9 cellular contexts compared by ENCODE assay signal in genomic region chr2:179936654-179937053, GRCh38.
DNase-seq lines count a peak whose midpoint lies in the region; ATAC-seq and TF ChIP-seq lines count a peak whose summit lies in the region.
"Had no signal": no experiment of that assay in that cellular context is flagged by ENCODE, and none has a peak within 500 bp of the region (broad histone marks: within the 10 kb centered on the region; RNA-seq: fewer than 3 reads in every experiment).

No MANE protein-coding gene starts in this region.

- H4K20me1 ChIP-seq in DND-41 (ENCODE audit: insufficient read depth, low read length) (no peaks in the 10 kb centered on the region), HCT116 (ENCODE audit: insufficient read depth) (no peaks in the 10 kb centered on the region)

- peak; percentile 68 for ATAC-seq in DND-41 (ENCODE audit: insufficient read depth, low read depth)
- ATAC-seq in HCT116: peak; percentile 90
- no peak for ATAC-seq in HG03571 (IDR thresholded peaks at IDR 0.05; ENCODE audit: unreplicated experiment)

- RAD21 ChIA-PET in HCT116 (lab: Charles Lee; ENCODE audit: low non-redundant PET in 1 of 2, low total read pairs in 2 of 2, uncharacterized antibody in 2 of 2, unreplicated experiment in 2 of 2): no interaction called here

- DNase-seq in DND-41: peak; percentile 40
- peak; percentile 29 for DNase-seq in HCT116 (ENCODE audit: low read depth, low spot score)
- peak; percentile 44 for DNase-seq in SK-MEL-5 (ENCODE audit: low read depth, low spot score)
- peak; percentile 3 for DNase-seq in germinal center (ENCODE audit: low spot score)
- DNase-seq in testis: peak; percentile 74
- DNase-seq in NCI-H446 (lab: John Stamatoyannopoulos, UW): no peak
- no peak for DNase-seq in medulla oblongata (ENCODE audit: extremely low spot score)

- H3K9me2 ChIP-seq in HCT116 (ENCODE audit: insufficient read depth): no peaks in the 10 kb centered on the region

- H3K27ac ChIP-seq in DND-41 (ENCODE audit: low read length) (no peak overlapping the region), HCT116 (ENCODE audit: low read depth, low read length) (no peak overlapping the region), testis (no peak overlapping the region)
- H3K27ac ChIP-seq: SK-N-MC had no signal

- no peaks in the 10 kb centered on the region for H3K27me3 ChIP-seq in DND-41 (ENCODE audit: insufficient read depth, low read length, poor library complexity)
- no peaks in the 10 kb centered on the region for H3K27me3 ChIP-seq in HCT116 (ENCODE audit: insufficient read depth, low read length)
- H3K27me3 ChIP-seq in testis: no peaks in the 10 kb centered on the region

- POLR2A ChIA-PET in HCT116 (lab: Charles Lee): no interaction called here

- H3K9ac ChIP-seq in DND-41 (ENCODE audit: low read depth, low read length) (no peak overlapping the region), HCT116 (ENCODE audit: low read length) (no peak overlapping the region)

- H3K79me2 ChIP-seq in DND-41 (ENCODE audit: insufficient read depth, low read length) (no peaks in the 10 kb centered on the region), HCT116 (ENCODE audit: insufficient read depth, low read length) (no peaks in the 10 kb centered on the region)

- TF ChIP-seq POLR2A in HCT116 (IDR thresholded peaks at IDR 0.05; ENCODE audit: borderline replicate concordance, extremely low read depth, insufficient read depth, insufficient read length) (no peak), testis (IDR thresholded peaks at IDR 0.05) (no peak)

- no peaks in the 10 kb centered on the region for H3K9me3 ChIP-seq in DND-41 (ENCODE audit: insufficient read depth, low read length, severe bottlenecking)
- no peaks in the 10 kb centered on the region for H3K9me3 ChIP-seq in HCT116 (ENCODE audit: control insufficient read depth in 1 of 2, insufficient read depth in 1 of 2, low read depth in 1 of 2, low read length in 2 of 2)
- no peaks in the 10 kb centered on the region for H3K9me3 ChIP-seq in testis

- CTCF ChIA-PET in HCT116 (lab: Charles Lee): interaction anchor here (0.8 to 1.5 kb wide), 5 partner anchors 13 to 526 kb away, joined by 3 to 5 read pairs (median 3); no protein-coding TSS in a partner anchor

- no peaks in the 10 kb centered on the region for H3K4me1 ChIP-seq in DND-41 (ENCODE audit: insufficient read depth, low read length)
- H3K4me1 ChIP-seq in HCT116 (ENCODE audit: control insufficient read depth in 1 of 2, insufficient read depth in 2 of 2, low read length in 2 of 2): no peaks in the 10 kb centered on the region
- no peaks in the 10 kb centered on the region for H3K4me1 ChIP-seq in testis

- no peak overlapping the region for H3K4me3 ChIP-seq in DND-41 (ENCODE audit: low read depth in 1 of 2, low read length in 2 of 2)
- H3K4me3 ChIP-seq in HCT116 (replicated peaks in 1 of 2; ENCODE audit: low read depth in 1 of 2, low read length in 2 of 2): no peak overlapping the region
- H3K4me3 ChIP-seq in testis: no peak overlapping the region
- H3K4me3 ChIP-seq: SK-N-MC had no signal

- no peaks in the 10 kb centered on the region for H3K36me3 ChIP-seq in DND-41 (ENCODE audit: insufficient read depth, low read length)
- H3K36me3 ChIP-seq in HCT116 (ENCODE audit: control insufficient read depth in 1 of 2, insufficient read depth in 2 of 2, low read length in 2 of 2): no peaks in the 10 kb centered on the region
- no peaks in the 10 kb centered on the region for H3K36me3 ChIP-seq in testis (ENCODE audit: low read depth, missing control alignments)

- H3K4me2 ChIP-seq in DND-41 (ENCODE audit: insufficient read depth, low read length) (no peak overlapping the region), HCT116 (ENCODE audit: low read length) (no peak overlapping the region)

- in situ Hi-C loops in SK-MEL-5 (cut with HindIII; ENCODE audit: low pct_unique_long_range_greater_than_20kb, low sequenced_read_pairs): no loop called here

- TF ChIP-seq RAD21 in HCT116 (IDR thresholded peaks at IDR 0.05; ENCODE audit: low read depth): peak; percentile 60

- TF ChIP-seq CTCF in DND-41 (IDR thresholded peaks at IDR 0.05; ENCODE audit: borderline replicate concordance, extremely low read depth, low read length, poor library complexity, severe bottlenecking) (peak; percentile 58), HCT116 (IDR thresholded peaks at IDR 0.05 in 2 of 3, conservative IDR thresholded peaks at IDR 0.05 in 1 of 3; ENCODE audit: borderline replicate concordance in 1 of 3, insufficient read depth in 1 of 3, low read depth in 2 of 3, low read length in 2 of 3) (peak; percentile 37 to 80 (median 70); a peak in 4 of 6 replicates), testis (IDR thresholded peaks at IDR 0.05) (peak; percentile 7 to 40 (median 31))

- intact Hi-C loops in HCT116 (cut with micrococcal nuclease) (loop anchor here (10.0 kb wide), 2 partner anchors 512 to 1172 kb away; no protein-coding TSS in a partner anchor), testis (cut with DNase I; ENCODE audit: low total_unique reads) (no loop called here)

- 96 to 97% methylated on average over 3 of the region's 3 CpGs for WGBS in testis, 2 donors

- BruUV-seq in HCT116 (replicated peaks; lab: Mats Ljungman, UMichigan): no TSS peak

- H2AFZ ChIP-seq in DND-41 (ENCODE audit: low read depth, low read length) (no peak overlapping the region), HCT116 (ENCODE audit: low read depth, low read length, poor library complexity, severe bottlenecking) (no peak overlapping the region)

TF ChIP-seq in HCT116, 20 proteins besides CTCF, POLR2A, EP300 and RAD21:
- TF ChIP-seq YY1 (IDR thresholded peaks at IDR 0.05; ENCODE audit: extremely low read depth, insufficient replicate concordance, low read depth, low read length) (no peak), SIN3A (IDR thresholded peaks at IDR 0.05; ENCODE audit: low read depth) (no peak)

Comparison
In these comparisons a context has a peak if more than half of its experiments do, and no peak if none do; other contexts are left out.
1. DNase-seq: peak in DND-41 (single experiment), HCT116 (single experiment), SK-MEL-5 (single experiment), germinal center (single experiment) and testis (single experiment); none in NCI-H446 (0 of 2) and medulla oblongata (single experiment).
2. Peak in every context shown above with its lines, with median percentiles within 50 percentile points of each other: CTCF ChIP-seq.